1 cellular context compared by ENCODE assay signal in the genomic region with DNA sequence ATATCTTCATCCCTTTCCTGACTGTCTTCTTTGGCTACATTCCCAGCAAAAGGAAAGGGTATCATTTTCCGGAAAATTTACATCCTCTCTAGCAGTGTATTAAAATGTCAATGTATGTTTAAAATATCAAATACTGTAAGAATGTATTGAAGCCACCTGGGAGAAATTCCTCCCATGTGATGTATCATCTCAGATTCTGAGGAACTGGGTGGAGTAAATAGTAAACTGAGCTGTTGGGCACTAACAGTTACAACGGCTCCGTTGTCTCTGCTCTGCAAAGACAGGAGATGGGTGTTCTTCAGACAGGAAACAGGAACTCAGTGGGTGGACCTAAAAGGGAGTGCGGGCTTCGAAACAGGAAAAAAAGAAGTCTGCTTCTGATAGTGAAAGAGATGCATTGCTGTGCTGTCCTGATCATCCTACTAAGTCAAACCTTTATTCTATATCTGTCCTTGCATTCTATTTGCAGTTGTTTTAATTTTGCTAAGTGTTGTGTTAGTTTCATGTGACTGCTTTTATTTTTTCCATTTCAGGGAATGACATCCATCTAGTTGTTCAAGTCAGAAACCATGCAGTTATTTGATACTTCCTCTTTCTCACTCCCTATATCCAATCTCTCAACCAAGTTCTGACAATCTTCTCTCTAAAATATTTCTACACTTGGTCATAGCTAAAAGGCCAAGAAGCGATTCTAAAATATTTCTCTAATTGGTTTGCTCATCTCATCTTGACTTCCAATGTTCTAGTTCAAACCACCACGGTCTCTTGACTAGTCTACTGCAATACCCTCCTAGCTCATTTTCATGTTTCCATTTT.
TF ChIP-seq lines count a peak whose summit lies in the region.

No MANE protein-coding gene starts in this region.

TF ChIP-seq in K562, 482 proteins besides CTCF, POLR2A, EP300 and RAD21 (continued from another document and continues in another):
- TF ChIP-seq, protein P1, sequence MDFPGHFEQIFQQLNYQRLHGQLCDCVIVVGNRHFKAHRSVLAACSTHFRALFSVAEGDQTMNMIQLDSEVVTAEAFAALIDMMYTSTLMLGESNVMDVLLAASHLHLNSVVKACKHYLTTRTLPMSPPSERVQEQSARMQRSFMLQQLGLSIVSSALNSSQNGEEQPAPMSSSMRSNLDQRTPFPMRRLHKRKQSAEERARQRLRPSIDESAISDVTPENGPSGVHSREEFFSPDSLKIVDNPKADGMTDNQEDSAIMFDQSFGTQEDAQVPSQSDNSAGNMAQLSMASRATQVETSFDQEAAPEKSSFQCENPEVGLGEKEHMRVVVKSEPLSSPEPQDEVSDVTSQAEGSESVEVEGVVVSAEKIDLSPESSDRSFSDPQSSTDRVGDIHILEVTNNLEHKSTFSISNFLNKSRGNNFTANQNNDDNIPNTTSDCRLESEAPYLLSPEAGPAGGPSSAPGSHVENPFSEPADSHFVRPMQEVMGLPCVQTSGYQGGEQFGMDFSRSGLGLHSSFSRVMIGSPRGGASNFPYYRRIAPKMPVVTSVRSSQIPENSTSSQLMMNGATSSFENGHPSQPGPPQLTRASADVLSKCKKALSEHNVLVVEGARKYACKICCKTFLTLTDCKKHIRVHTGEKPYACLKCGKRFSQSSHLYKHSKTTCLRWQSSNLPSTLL (IDR thresholded peaks at IDR 0.05), result no peak
- no peak for TF ChIP-seq NR4A1 (CRISPR knock-in tag; IDR thresholded peaks at IDR 0.05)
- no peak for TF ChIP-seq NR4A1 (tag; IDR thresholded peaks at IDR 0.05)
- TF ChIP-seq, protein P2, sequence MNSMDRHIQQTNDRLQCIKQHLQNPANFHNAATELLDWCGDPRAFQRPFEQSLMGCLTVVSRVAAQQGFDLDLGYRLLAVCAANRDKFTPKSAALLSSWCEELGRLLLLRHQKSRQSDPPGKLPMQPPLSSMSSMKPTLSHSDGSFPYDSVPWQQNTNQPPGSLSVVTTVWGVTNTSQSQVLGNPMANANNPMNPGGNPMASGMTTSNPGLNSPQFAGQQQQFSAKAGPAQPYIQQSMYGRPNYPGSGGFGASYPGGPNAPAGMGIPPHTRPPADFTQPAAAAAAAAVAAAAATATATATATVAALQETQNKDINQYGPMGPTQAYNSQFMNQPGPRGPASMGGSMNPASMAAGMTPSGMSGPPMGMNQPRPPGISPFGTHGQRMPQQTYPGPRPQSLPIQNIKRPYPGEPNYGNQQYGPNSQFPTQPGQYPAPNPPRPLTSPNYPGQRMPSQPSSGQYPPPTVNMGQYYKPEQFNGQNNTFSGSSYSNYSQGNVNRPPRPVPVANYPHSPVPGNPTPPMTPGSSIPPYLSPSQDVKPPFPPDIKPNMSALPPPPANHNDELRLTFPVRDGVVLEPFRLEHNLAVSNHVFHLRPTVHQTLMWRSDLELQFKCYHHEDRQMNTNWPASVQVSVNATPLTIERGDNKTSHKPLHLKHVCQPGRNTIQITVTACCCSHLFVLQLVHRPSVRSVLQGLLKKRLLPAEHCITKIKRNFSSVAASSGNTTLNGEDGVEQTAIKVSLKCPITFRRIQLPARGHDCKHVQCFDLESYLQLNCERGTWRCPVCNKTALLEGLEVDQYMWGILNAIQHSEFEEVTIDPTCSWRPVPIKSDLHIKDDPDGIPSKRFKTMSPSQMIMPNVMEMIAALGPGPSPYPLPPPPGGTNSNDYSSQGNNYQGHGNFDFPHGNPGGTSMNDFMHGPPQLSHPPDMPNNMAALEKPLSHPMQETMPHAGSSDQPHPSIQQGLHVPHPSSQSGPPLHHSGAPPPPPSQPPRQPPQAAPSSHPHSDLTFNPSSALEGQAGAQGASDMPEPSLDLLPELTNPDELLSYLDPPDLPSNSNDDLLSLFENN (IDR thresholded peaks at IDR 0.05; ENCODE audit: low read depth in 2 of 2, low read length in 2 of 2), result 0 out of 4 replicates have a peak, but pooled peaks of 1 of the 2 experiments have one; percentile 34
- no peak for TF ChIP-seq RBM22 (IDR thresholded peaks at IDR 0.05; ENCODE audit: low read depth, low read length, poor library complexity, severe bottlenecking)
- 0 out of 3 replicates have a peak, but pooled peaks of 1 of the 2 experiments have one; percentile 40 for TF ChIP-seq CBX3 (IDR thresholded peaks at IDR 0.05; ENCODE audit: borderline replicate concordance in 1 of 2, low read length in 2 of 2)
- TF ChIP-seq SMARCA4 (IDR thresholded peaks at IDR 0.05), result peak; percentile 44; the same call in 1 of the 2 replicates
- no peak for TF ChIP-seq TRIM28 (IDR thresholded peaks at IDR 0.05)
- no peak for TF ChIP-seq GATA2 (CRISPR knock-in tag; IDR thresholded peaks at IDR 0.05)
- TF ChIP-seq ZBTB8A (IDR thresholded peaks at IDR 0.05; ENCODE audit: partially characterized antibody), result no peak
- TF ChIP-seq HMG20A (CRISPR knock-in tag; conservative IDR thresholded peaks at IDR 0.05), result no peak
- TF ChIP-seq, protein P3, sequence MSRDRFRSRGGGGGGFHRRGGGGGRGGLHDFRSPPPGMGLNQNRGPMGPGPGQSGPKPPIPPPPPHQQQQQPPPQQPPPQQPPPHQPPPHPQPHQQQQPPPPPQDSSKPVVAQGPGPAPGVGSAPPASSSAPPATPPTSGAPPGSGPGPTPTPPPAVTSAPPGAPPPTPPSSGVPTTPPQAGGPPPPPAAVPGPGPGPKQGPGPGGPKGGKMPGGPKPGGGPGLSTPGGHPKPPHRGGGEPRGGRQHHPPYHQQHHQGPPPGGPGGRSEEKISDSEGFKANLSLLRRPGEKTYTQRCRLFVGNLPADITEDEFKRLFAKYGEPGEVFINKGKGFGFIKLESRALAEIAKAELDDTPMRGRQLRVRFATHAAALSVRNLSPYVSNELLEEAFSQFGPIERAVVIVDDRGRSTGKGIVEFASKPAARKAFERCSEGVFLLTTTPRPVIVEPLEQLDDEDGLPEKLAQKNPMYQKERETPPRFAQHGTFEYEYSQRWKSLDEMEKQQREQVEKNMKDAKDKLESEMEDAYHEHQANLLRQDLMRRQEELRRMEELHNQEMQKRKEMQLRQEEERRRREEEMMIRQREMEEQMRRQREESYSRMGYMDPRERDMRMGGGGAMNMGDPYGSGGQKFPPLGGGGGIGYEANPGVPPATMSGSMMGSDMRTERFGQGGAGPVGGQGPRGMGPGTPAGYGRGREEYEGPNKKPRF (IDR thresholded peaks at IDR 0.05; ENCODE audit: low read depth, low read length), result no peak
- TF ChIP-seq, protein P4, sequence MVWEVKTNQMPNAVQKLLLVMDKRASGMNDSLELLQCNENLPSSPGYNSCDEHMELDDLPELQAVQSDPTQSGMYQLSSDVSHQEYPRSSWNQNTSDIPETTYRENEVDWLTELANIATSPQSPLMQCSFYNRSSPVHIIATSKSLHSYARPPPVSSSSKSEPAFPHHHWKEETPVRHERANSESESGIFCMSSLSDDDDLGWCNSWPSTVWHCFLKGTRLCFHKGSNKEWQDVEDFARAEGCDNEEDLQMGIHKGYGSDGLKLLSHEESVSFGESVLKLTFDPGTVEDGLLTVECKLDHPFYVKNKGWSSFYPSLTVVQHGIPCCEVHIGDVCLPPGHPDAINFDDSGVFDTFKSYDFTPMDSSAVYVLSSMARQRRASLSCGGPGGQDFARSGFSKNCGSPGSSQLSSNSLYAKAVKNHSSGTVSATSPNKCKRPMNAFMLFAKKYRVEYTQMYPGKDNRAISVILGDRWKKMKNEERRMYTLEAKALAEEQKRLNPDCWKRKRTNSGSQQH (CRISPR knock-in tag; IDR thresholded peaks at IDR 0.05), result no peak
- no peak for TF ChIP-seq PRPF4 (IDR thresholded peaks at IDR 0.05; ENCODE audit: insufficient read depth, low read depth, low read length, poor library complexity, severe bottlenecking)
- TF ChIP-seq ZNF584 (CRISPR knock-in tag; IDR thresholded peaks at IDR 0.05; ENCODE audit: low read depth), result no peak
- no peak for TF ChIP-seq KAT8 (IDR thresholded peaks at IDR 0.05; ENCODE audit: low read depth)
- no peak; the same call in 1 of the 2 replicates for TF ChIP-seq FOSL1 (tag; conservative IDR thresholded peaks at IDR 0.05)
- peak; percentile 13 for TF ChIP-seq CCNT2 (IDR thresholded peaks at IDR 0.05; ENCODE audit: borderline replicate concordance, extremely low read depth, insufficient read length, low read depth, low read length)
- no peak for TF ChIP-seq NR2C2 (CRISPR knock-in tag; IDR thresholded peaks at IDR 0.05)
- TF ChIP-seq NR2C2 (tag; IDR thresholded peaks at IDR 0.05), result no peak
- TF ChIP-seq, protein P5, sequence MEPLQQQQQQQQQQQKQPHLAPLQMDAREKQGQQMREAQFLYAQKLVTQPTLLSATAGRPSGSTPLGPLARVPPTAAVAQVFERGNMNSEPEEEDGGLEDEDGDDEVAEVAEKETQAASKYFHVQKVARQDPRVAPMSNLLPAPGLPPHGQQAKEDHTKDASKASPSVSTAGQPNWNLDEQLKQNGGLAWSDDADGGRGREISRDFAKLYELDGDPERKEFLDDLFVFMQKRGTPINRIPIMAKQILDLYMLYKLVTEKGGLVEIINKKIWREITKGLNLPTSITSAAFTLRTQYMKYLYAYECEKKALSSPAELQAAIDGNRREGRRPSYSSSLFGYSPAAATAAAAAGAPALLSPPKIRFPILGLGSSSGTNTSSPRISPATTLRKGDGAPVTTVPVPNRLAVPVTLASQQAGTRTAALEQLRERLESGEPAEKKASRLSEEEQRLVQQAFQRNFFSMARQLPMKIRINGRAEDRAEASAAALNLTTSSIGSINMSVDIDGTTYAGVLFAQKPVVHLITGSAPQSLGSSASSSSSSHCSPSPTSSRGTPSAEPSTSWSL (CRISPR knock-in tag; IDR thresholded peaks at IDR 0.05; ENCODE audit: borderline replicate concordance), result no peak
- TF ChIP-seq, protein P6, sequence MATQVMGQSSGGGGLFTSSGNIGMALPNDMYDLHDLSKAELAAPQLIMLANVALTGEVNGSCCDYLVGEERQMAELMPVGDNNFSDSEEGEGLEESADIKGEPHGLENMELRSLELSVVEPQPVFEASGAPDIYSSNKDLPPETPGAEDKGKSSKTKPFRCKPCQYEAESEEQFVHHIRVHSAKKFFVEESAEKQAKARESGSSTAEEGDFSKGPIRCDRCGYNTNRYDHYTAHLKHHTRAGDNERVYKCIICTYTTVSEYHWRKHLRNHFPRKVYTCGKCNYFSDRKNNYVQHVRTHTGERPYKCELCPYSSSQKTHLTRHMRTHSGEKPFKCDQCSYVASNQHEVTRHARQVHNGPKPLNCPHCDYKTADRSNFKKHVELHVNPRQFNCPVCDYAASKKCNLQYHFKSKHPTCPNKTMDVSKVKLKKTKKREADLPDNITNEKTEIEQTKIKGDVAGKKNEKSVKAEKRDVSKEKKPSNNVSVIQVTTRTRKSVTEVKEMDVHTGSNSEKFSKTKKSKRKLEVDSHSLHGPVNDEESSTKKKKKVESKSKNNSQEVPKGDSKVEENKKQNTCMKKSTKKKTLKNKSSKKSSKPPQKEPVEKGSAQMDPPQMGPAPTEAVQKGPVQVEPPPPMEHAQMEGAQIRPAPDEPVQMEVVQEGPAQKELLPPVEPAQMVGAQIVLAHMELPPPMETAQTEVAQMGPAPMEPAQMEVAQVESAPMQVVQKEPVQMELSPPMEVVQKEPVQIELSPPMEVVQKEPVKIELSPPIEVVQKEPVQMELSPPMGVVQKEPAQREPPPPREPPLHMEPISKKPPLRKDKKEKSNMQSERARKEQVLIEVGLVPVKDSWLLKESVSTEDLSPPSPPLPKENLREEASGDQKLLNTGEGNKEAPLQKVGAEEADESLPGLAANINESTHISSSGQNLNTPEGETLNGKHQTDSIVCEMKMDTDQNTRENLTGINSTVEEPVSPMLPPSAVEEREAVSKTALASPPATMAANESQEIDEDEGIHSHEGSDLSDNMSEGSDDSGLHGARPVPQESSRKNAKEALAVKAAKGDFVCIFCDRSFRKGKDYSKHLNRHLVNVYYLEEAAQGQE (CRISPR knock-in tag; IDR thresholded peaks at IDR 0.05; ENCODE audit: low read depth), result no peak
- TF ChIP-seq ZNF133 (CRISPR knock-in tag; IDR thresholded peaks at IDR 0.05), result no peak
- no peak for TF ChIP-seq CREM (IDR thresholded peaks at IDR 0.05; ENCODE audit: low read depth)
- TF ChIP-seq ETV6 (IDR thresholded peaks at IDR 0.05; ENCODE audit: borderline replicate concordance in 1 of 2, low read depth in 2 of 2, low read length in 1 of 2), result no peak
- TF ChIP-seq ETV6 (CRISPR knock-in tag; IDR thresholded peaks at IDR 0.05; ENCODE audit: borderline replicate concordance), result no peak
